Comparison of ENCODE assay signal across 9 cellular contexts in genomic region chr12:51721281-51721940, GRCh38.
DNase-seq lines count a peak whose midpoint lies in the region; ATAC-seq and TF ChIP-seq lines count a peak whose summit lies in the region.
"Had no signal": no experiment of that assay in that cellular context is flagged by ENCODE, and none has a peak within 500 bp of the region (broad histone marks: within the 10 kb centered on the region; RNA-seq: fewer than 3 reads in every experiment).

No MANE protein-coding gene starts in this region.

- ATAC-seq in CD4-positive, alpha-beta T cell (ENCODE audit: poor library complexity): peak; percentile 84
- ATAC-seq in activated CD8-positive, alpha-beta T cell treated with anti-CD3 and anti-CD28 coated beads, Interleukin-2, amount 10 ng/mL, durations not matched to agents 7 days and 5 days: peak; percentile 98
- ATAC-seq in HG03565 (IDR thresholded peaks at IDR 0.05; ENCODE audit: unreplicated experiment): no peak

- no peak for TF ChIP-seq EP300 in suprapubic skin (IDR thresholded peaks at IDR 0.05)

- no peak overlapping the region for H3K27ac ChIP-seq in CD4-positive, alpha-beta T cell (ENCODE audit: low read depth, low read length)
- H3K27ac ChIP-seq in endodermal cell (ENCODE audit: low read depth, low read length) (no peak overlapping the region), suprapubic skin (no peak overlapping the region)
- H3K27ac ChIP-seq: tibial artery had no signal

- peaks cover 12% of the 10 kb centered on the region for H3K4me1 Mint-ChIP-seq in CD4-positive, alpha-beta T cell (ENCODE audit: low read depth)
- H3K4me1 Mint-ChIP-seq in activated CD8-positive, alpha-beta T cell treated with anti-CD3 and anti-CD28 coated beads, Interleukin-2, amount 10 ng/mL, durations not matched to agents 7 days and 5 days (ENCODE audit: low read depth): peaks cover 10% of the 10 kb centered on the region
- H3K4me1 Mint-ChIP-seq in endodermal cell: peaks cover 4% of the 10 kb centered on the region
- no peaks in the 10 kb centered on the region for H3K4me1 Mint-ChIP-seq in type B pancreatic cell (ENCODE audit: unreplicated experiment)

- 85 to 92% methylated on average over 21 to 44 of the region's 44 CpGs for WGBS in endodermal cell (ENCODE audit: insufficient coverage in 1 of 2, insufficient read length in 1 of 2), 2 experiments
- WGBS in suprapubic skin: 33% methylated on average over 25 of the region's 44 CpGs

- H3K27me3 ChIP-seq in CD4-positive, alpha-beta T cell (ENCODE audit: control insufficient read depth, insufficient read depth, low read length): peaks cover 14% of the 10 kb centered on the region
- H3K27me3 ChIP-seq in endodermal cell (ENCODE audit: control insufficient read depth, insufficient read depth, low read length, poor library complexity, severe bottlenecking) (no peaks in the 10 kb centered on the region), suprapubic skin (peaks cover 21% of the 10 kb centered on the region)

- H3K4me3 ChIP-seq in endodermal cell (ENCODE audit: low read length): no peak overlapping the region
- H3K4me3 ChIP-seq in suprapubic skin: no peak overlapping the region

- H3K36me3 Mint-ChIP-seq in CD4-positive, alpha-beta T cell (ENCODE audit: low read depth): no peaks in the 10 kb centered on the region
- H3K36me3 Mint-ChIP-seq in activated CD8-positive, alpha-beta T cell treated with anti-CD3 and anti-CD28 coated beads, Interleukin-2, amount 10 ng/mL, durations not matched to agents 7 days and 5 days (ENCODE audit: low read depth): no peaks in the 10 kb centered on the region
- H3K36me3 Mint-ChIP-seq in endodermal cell (ENCODE audit: low read depth) (peaks cover 5% of the 10 kb centered on the region), type B pancreatic cell (no peaks in the 10 kb centered on the region)

- no peak for TF ChIP-seq POLR2A in suprapubic skin (IDR thresholded peaks at IDR 0.05)

- no peaks in the 10 kb centered on the region for H3K4me1 ChIP-seq in endodermal cell (ENCODE audit: control insufficient read depth, insufficient read depth, low read length)
- H3K4me1 ChIP-seq in suprapubic skin: peaks cover 2% of the 10 kb centered on the region

- no peak overlapping the region for H3K27ac Mint-ChIP-seq in CD4-positive, alpha-beta T cell
- H3K27ac Mint-ChIP-seq in activated CD8-positive, alpha-beta T cell treated with anti-CD3 and anti-CD28 coated beads, Interleukin-2, amount 10 ng/mL, durations not matched to agents 7 days and 5 days: no peak overlapping the region
- H3K27ac Mint-ChIP-seq in endodermal cell: no peak overlapping the region
- no peak overlapping the region for H3K27ac Mint-ChIP-seq in type B pancreatic cell

- peak; percentile 7 to 59 (median 23) for DNase-seq in CD4-positive, alpha-beta T cell
- peak; percentile 62 for DNase-seq in activated CD8-positive, alpha-beta T cell treated with anti-CD3 and anti-CD28 coated beads, Interleukin-2, amount 10 ng/mL, durations not matched to agents 7 days and 5 days
- peak; percentile 92 for DNase-seq in endodermal cell
- peak in 31 of 56 donors; percentile 1 to 44 (median 13) for DNase-seq in nucleus accumbens (lab: John Stamatoyannopoulos, UW)
- DNase-seq in type B pancreatic cell (ENCODE audit: extremely low spot score, unreplicated experiment): no peak
- DNase-seq in suprapubic skin (ENCODE audit: low spot score in 2 of 2): no peak
- no peak for DNase-seq in amniotic stem cell (lab: John Stamatoyannopoulos, UW)

- CTCF ChIA-PET in CD4-positive, alpha-beta T cell (lab: Charles Lee): no interaction called here
- CTCF ChIA-PET in activated CD8-positive, alpha-beta T cell treated with anti-CD3 and anti-CD28 coated beads, Interleukin-2, amount 10 ng/mL, durations not matched to agents 7 days and 5 days (lab: Charles Lee): no interaction called here

- H3K36me3 ChIP-seq in endodermal cell (ENCODE audit: control insufficient read depth, insufficient read depth, low read length) (no peaks in the 10 kb centered on the region), suprapubic skin (no peaks in the 10 kb centered on the region)
- H3K36me3 ChIP-seq: tibial artery had no signal

- peaks cover 33% of the 10 kb centered on the region for H3K27me3 Mint-ChIP-seq in CD4-positive, alpha-beta T cell
- H3K27me3 Mint-ChIP-seq in activated CD8-positive, alpha-beta T cell treated with anti-CD3 and anti-CD28 coated beads, Interleukin-2, amount 10 ng/mL, durations not matched to agents 7 days and 5 days (ENCODE audit: low read depth): peaks cover 30% of the 10 kb centered on the region
- peaks cover 16% of the 10 kb centered on the region for H3K27me3 Mint-ChIP-seq in endodermal cell (ENCODE audit: insufficient read depth)
- H3K27me3 Mint-ChIP-seq in type B pancreatic cell: peaks cover 12% of the 10 kb centered on the region

- no peaks in the 10 kb centered on the region for H3K9me3 Mint-ChIP-seq in CD4-positive, alpha-beta T cell
- no peaks in the 10 kb centered on the region for H3K9me3 Mint-ChIP-seq in activated CD8-positive, alpha-beta T cell treated with anti-CD3 and anti-CD28 coated beads, Interleukin-2, amount 10 ng/mL, durations not matched to agents 7 days and 5 days (ENCODE audit: insufficient read depth)
- H3K9me3 Mint-ChIP-seq in endodermal cell (no peaks in the 10 kb centered on the region), type B pancreatic cell (no peaks in the 10 kb centered on the region)

- intact Hi-C loops in CD4-positive, alpha-beta T cell (cut with DNase I, micrococcal nuclease): no loop called here

- peak overlapping the region; percentile 54 for H3K4me3 Mint-ChIP-seq in CD4-positive, alpha-beta T cell
- H3K4me3 Mint-ChIP-seq in activated CD8-positive, alpha-beta T cell treated with anti-CD3 and anti-CD28 coated beads, Interleukin-2, amount 10 ng/mL, durations not matched to agents 7 days and 5 days: peak overlapping the region; percentile 45
- H3K4me3 Mint-ChIP-seq in endodermal cell: peak overlapping the region; percentile 41
- peak overlapping the region; percentile 51 for H3K4me3 Mint-ChIP-seq in type B pancreatic cell

- no peaks in the 10 kb centered on the region for H3K9me3 ChIP-seq in CD4-positive, alpha-beta T cell (ENCODE audit: control insufficient read depth, low read length)
- no peaks in the 10 kb centered on the region for H3K9me3 ChIP-seq in endodermal cell (ENCODE audit: control insufficient read depth, low read length)
- no peaks in the 10 kb centered on the region for H3K9me3 ChIP-seq in suprapubic skin
- H3K9me3 ChIP-seq: tibial artery had no signal

- H3K9ac ChIP-seq in endodermal cell (ENCODE audit: extremely low read depth, low read length, poor library complexity, severe bottlenecking): no peak overlapping the region

- POLR2A ChIA-PET in CD4-positive, alpha-beta T cell (lab: Charles Lee): interaction anchor here (0.5 kb wide), 1 partner anchor 218 kb away, joined by 3 read pairs; no protein-coding TSS in a partner anchor
- POLR2A ChIA-PET in activated CD8-positive, alpha-beta T cell treated with anti-CD3 and anti-CD28 coated beads, Interleukin-2, amount 10 ng/mL, durations not matched to agents 7 days and 5 days (lab: Charles Lee): no interaction called here

- no peak for TF ChIP-seq CTCF in CD4-positive, alpha-beta T cell (IDR thresholded peaks at IDR 0.05)
- TF ChIP-seq CTCF in endodermal cell (conservative IDR thresholded peaks at IDR 0.05) (peak; percentile 60), type B pancreatic cell (conservative IDR thresholded peaks at IDR 0.05) (no peak), suprapubic skin (IDR thresholded peaks at IDR 0.05) (no peak)

Comparison
In these comparisons a context has a peak if more than half of its experiments do, and no peak if none do; other contexts are left out.
1. DNase-seq: peak in CD4-positive, alpha-beta T cell (10 of 10), activated CD8-positive, alpha-beta T cell treated with anti-CD3 and anti-CD28 coated beads, Interleukin-2, amount 10 ng/mL, durations not matched to agents 7 days and 5 days (single experiment), endodermal cell (single experiment) and nucleus accumbens (31 of 56); none in type B pancreatic cell (single experiment), suprapubic skin (0 of 2) and amniotic stem cell (single experiment).
2. Peak in every context shown above with its lines, with median percentiles within 50 percentile points of each other: H3K4me3 Mint-ChIP-seq.